8 cellular contexts compared by ENCODE assay signal in genomic region chr17:18182190-18182977, GRCh38. TPM values are rescaled to one million over a fixed set of nuclear protein-coding genes. Genes with fewer than 3 reads are reported as not detected.
DNase-seq lines count a peak whose midpoint lies in the region; ATAC-seq and TF ChIP-seq lines count a peak whose summit lies in the region.

No MANE protein-coding gene starts in this region.

- CTCF ChIA-PET in CD8-positive, alpha-beta T cell (lab: Charles Lee) = interaction anchor here (1.0 kb wide), 1 partner anchor 40 kb away, joined by 3 read pairs; no protein-coding TSS in a partner anchor

- peaks cover 31% of the 10 kb centered on the region for H3K4me1 ChIP-seq in CD8-positive, alpha-beta T cell (ENCODE audit: insufficient read depth, low read length)
- H3K4me1 ChIP-seq in Karpas-422 (ENCODE audit: low read length) (peaks cover 35% of the 10 kb centered on the region), lung (ENCODE audit: control insufficient read depth in 2 of 2, insufficient read depth in 2 of 2, low read length in 2 of 2) (peaks cover 10 to 13% of the 10 kb centered on the region in 2 donors), upper lobe of left lung (peaks cover 24 to 37% (median 32%) of the 10 kb centered on the region in 4 donors)

- intact Hi-C loops in CD8-positive, alpha-beta T cell (cut with DNase I, micrococcal nuclease) = loop anchor here (2.0 to 10.0 kb wide), 7 partner anchors 95 to 1195 kb away; partner anchors contain the start of genes MAPK7 (in 2 of the 2), COPS3 (in 1 of the 2), DRC3 (in 1 of the 2) and DRG2 (in 1 of the 2)

- in situ Hi-C loops in GM13977 (cut with MboI; ENCODE audit: low pct_unique_long_range_greater_than_20kb, low sequenced_read_pairs, unreplicated experiment) = no loop called here

- WGBS in lung, 2 donors = 16 to 23% methylated on average over 25 of the region's 25 CpGs
- WGBS in upper lobe of left lung, 2 donors = 8 to 18% methylated on average over 25 of the region's 25 CpGs

- H4K20me1 ChIP-seq in Karpas-422 (ENCODE audit: insufficient read depth, low read depth, low read length) = peaks cover 24% of the 10 kb centered on the region; the same call in 1 of the 2 replicates

- peak overlapping the region; percentile 99 for H3K4me2 ChIP-seq in Karpas-422 (ENCODE audit: low read depth, low read length, poor library complexity, severe bottlenecking)

- no peak for DNase-seq in CD8-positive, alpha-beta T cell
- DNase-seq in Karpas-422 (peak; percentile 73), caudate nucleus (lab: John Stamatoyannopoulos, UW) (no peak), lung (ENCODE audit: low spot score) (peak; percentile 46), upper lobe of left lung (peak in 1 of 2 donors; percentile 49), NCI-H2081 (lab: John Stamatoyannopoulos, UW) (no peak), GM13977 (ENCODE audit: low spot score) (no peak)

- H3K36me3 Mint-ChIP-seq in CD8-positive, alpha-beta T cell = peaks cover 22% of the 10 kb centered on the region

- H3K9ac ChIP-seq in Karpas-422 (ENCODE audit: low read length) = peak overlapping the region; percentile 88

- POLR2A ChIA-PET in CD8-positive, alpha-beta T cell (lab: Charles Lee) = interaction anchor here (1.5 to 2.7 kb wide), 6 partner anchors 15 to 78 kb away, joined by 5 to 13 read pairs (median 8); partner anchors contain the start of gene MIEF2

- peak overlapping the region; percentile 58 for H3K4me3 ChIP-seq in CD8-positive, alpha-beta T cell (ENCODE audit: low read depth, low read length)
- H3K4me3 ChIP-seq in Karpas-422 (ENCODE audit: low read length) (peak overlapping the region; percentile 95), lung (peak overlapping the region; percentile 51), upper lobe of left lung (peak overlapping the region; percentile 49 to 94 (median 84))

- peak overlapping the region; percentile 76 for H2AFZ ChIP-seq in Karpas-422 (ENCODE audit: low read length)

- no peaks in the 10 kb centered on the region for H3K9me3 ChIP-seq in CD8-positive, alpha-beta T cell (ENCODE audit: low read length)
- H3K9me3 ChIP-seq in Karpas-422 (ENCODE audit: low read length) (no peaks in the 10 kb centered on the region), lung (ENCODE audit: control insufficient read depth in 2 of 2, insufficient read depth in 1 of 2, low read length in 1 of 2) (no peaks in the 10 kb centered on the region), upper lobe of left lung (no peaks in the 10 kb centered on the region)

- no peaks in the 10 kb centered on the region for H3K27me3 ChIP-seq in CD8-positive, alpha-beta T cell (ENCODE audit: insufficient read depth, low read length)
- H3K27me3 ChIP-seq in Karpas-422 (ENCODE audit: low read length) (no peaks in the 10 kb centered on the region), lung (ENCODE audit: control insufficient read depth, insufficient read depth) (no peaks in the 10 kb centered on the region), upper lobe of left lung (no peaks in the 10 kb centered on the region)

- no peak for ATAC-seq in CD8-positive, alpha-beta T cell
- ATAC-seq in lung (ENCODE audit: insufficient read depth, low FRiP score) = no peak
- no peak for ATAC-seq in upper lobe of left lung (ENCODE audit: low FRiP score in 2 of 2)
- no peak for ATAC-seq in esophagus mucosa

- H3K79me2 ChIP-seq in Karpas-422 (ENCODE audit: low read length) = peaks cover 36% of the 10 kb centered on the region

- no peak for TF ChIP-seq CTCF in CD8-positive, alpha-beta T cell (IDR thresholded peaks at IDR 0.05)
- no peak for TF ChIP-seq CTCF in lung (IDR thresholded peaks at IDR 0.05; ENCODE audit: control extremely low read depth, extremely low read depth)
- TF ChIP-seq CTCF in upper lobe of left lung (IDR thresholded peaks at IDR 0.05) = no peak
- no peak for TF ChIP-seq CTCF in GM13977 (IDR thresholded peaks at IDR 0.05; ENCODE audit: extremely low read depth, insufficient read depth, missing control alignments)

- no peaks in the 10 kb centered on the region for H3K27me3 Mint-ChIP-seq in CD8-positive, alpha-beta T cell (ENCODE audit: low read depth)

- TF ChIP-seq EP300 in upper lobe of left lung (IDR thresholded peaks at IDR 0.05) = no peak

- peak overlapping the region; percentile 95 for H3K27ac ChIP-seq in CD8-positive, alpha-beta T cell (ENCODE audit: low read depth, low read length)
- H3K27ac ChIP-seq in Karpas-422 (ENCODE audit: low read length) = peak overlapping the region; percentile 90
- H3K27ac ChIP-seq in caudate nucleus (ENCODE audit: low read depth, low read length) = peak overlapping the region; percentile 98
- peak overlapping the region; percentile 93 to 98 for H3K27ac ChIP-seq in lung (ENCODE audit: low read depth in 1 of 2, low read length in 1 of 2)
- peak overlapping the region; percentile 97 to 98 (median 98) for H3K27ac ChIP-seq in upper lobe of left lung

- H3K4me1 Mint-ChIP-seq in CD8-positive, alpha-beta T cell (ENCODE audit: low read depth) = peaks cover 36% of the 10 kb centered on the region

- no peaks in the 10 kb centered on the region for H3K9me2 ChIP-seq in Karpas-422 (replicated peaks; ENCODE audit: insufficient read depth, low read length)

- no peaks in the 10 kb centered on the region for H3K9me3 Mint-ChIP-seq in CD8-positive, alpha-beta T cell

- peak overlapping the region; percentile 95 for H3K4me3 Mint-ChIP-seq in CD8-positive, alpha-beta T cell

- no peak for TF ChIP-seq POLR2A in upper lobe of left lung (IDR thresholded peaks at IDR 0.05)

- H3K36me3 ChIP-seq in CD8-positive, alpha-beta T cell (ENCODE audit: insufficient read depth, low read length) = peaks cover 9% of the 10 kb centered on the region
- H3K36me3 ChIP-seq in Karpas-422 (ENCODE audit: insufficient read depth, low read length) (peaks cover 17% of the 10 kb centered on the region; the same call in 1 of the 2 replicates), lung (ENCODE audit: control insufficient read depth in 2 of 2, insufficient read depth in 2 of 2, low read length in 2 of 2) (peaks cover 0 to 1% of the 10 kb centered on the region in 2 donors), upper lobe of left lung (peaks cover 0 to 3% (median 0%) of the 10 kb centered on the region in 4 donors)

- peak overlapping the region; percentile 96 for H3K27ac Mint-ChIP-seq in CD8-positive, alpha-beta T cell

RNA-seq across cellular contexts. Expression of gene ALKBH5, which starts 1.2 kb away (rescaled TPM):
- 100 to 1,000 TPM; 138 to 141 TPM for total RNA-seq in CD8-positive, alpha-beta T cell
- total RNA-seq in Karpas-422 (2014; rRNA removed; shearing (Covaris generic); ENCODE audit: low replicate concordance) = 124 and 145 TPM in 2 replicates
- 100 to 1,000 TPM in 1 of 2 donors, 10 to 100 TPM in 1; 83.0 to 104 TPM for total RNA-seq in lung
- 10 to 100 TPM; 30.2 to 36.5 TPM for polyA plus RNA-seq in lung
- 100 to 1,000 TPM in 1 of 6 donors, 10 to 100 TPM in 5; 63.9 to 112 (median 94.7) TPM for total RNA-seq in upper lobe of left lung
- 45.3 TPM for total RNA-seq in esophagus mucosa

RNA-seq across cellular contexts. Expression of gene LLGL1, which starts 43.1 kb away (rescaled TPM):
- total RNA-seq in CD8-positive, alpha-beta T cell = 10 to 100 TPM; 12.5 TPM
- total RNA-seq in Karpas-422 (2014; rRNA removed; shearing (Covaris generic); ENCODE audit: low replicate concordance) = 12.0 and 12.1 TPM in 2 replicates
- total RNA-seq in lung (10 to 100 TPM; 14.7 to 21.8 TPM), upper lobe of left lung (10 to 100 TPM in 5 of 6 donors, 1 to 10 TPM in 1; 9.8 to 16.4 (median 13.8) TPM), esophagus mucosa (17.6 TPM)
- polyA plus RNA-seq in lung = 1 to 10 TPM; 7.1 to 9.5 TPM

Comparison
In these comparisons a context has a peak if more than half of its experiments do, and no peak if none do; other contexts are left out.
1. DNase-seq: peak in Karpas-422 (single experiment) and lung (single experiment); none in CD8-positive, alpha-beta T cell (0 of 7), caudate nucleus (0 of 61), NCI-H2081 (0 of 2) and GM13977 (single experiment).
2. Peak in every context shown above with its lines, with median percentiles within 50 percentile points of each other: H3K27ac ChIP-seq and H3K4me3 ChIP-seq.